Comparison of ENCODE assay signal across 8 cellular contexts in genomic region chr2:11745613-11746375, GRCh38. TPM values are rescaled to one million over a fixed set of nuclear protein-coding genes. Genes with fewer than 3 reads are reported as not detected.
DNase-seq lines count a peak whose midpoint lies in the region; ATAC-seq lines count a peak whose summit lies in the region.

No MANE protein-coding gene starts in this region.

- H3K27me3 Mint-ChIP-seq in activated CD4-positive, alpha-beta T cell treated with anti-CD3 and anti-CD28 coated beads, Interleukin-2, amount 10 ng/mL, durations not matched to agents 24 days and 14 days, result no peaks in the 10 kb centered on the region
- peaks cover 4 to 6% (median 6%) of the 10 kb centered on the region in 3 donors for H3K27me3 Mint-ChIP-seq in immature natural killer cell (ENCODE audit: low read depth in 3 of 3)

- peaks cover 62% of the 10 kb centered on the region for H3K4me1 Mint-ChIP-seq in activated CD4-positive, alpha-beta T cell treated with anti-CD3 and anti-CD28 coated beads, Interleukin-2, amount 10 ng/mL, durations not matched to agents 24 days and 14 days
- peaks cover 67 to 68% of the 10 kb centered on the region in 2 donors for H3K4me1 Mint-ChIP-seq in immature natural killer cell

- H3K27ac Mint-ChIP-seq in activated CD4-positive, alpha-beta T cell treated with anti-CD3 and anti-CD28 coated beads, Interleukin-2, amount 10 ng/mL, durations not matched to agents 24 days and 14 days, result peak overlapping the region; percentile 78
- H3K27ac Mint-ChIP-seq in activated naive CD4-positive, alpha-beta T cell treated with anti-CD3 and anti-CD28 coated beads, Interleukin-2, amount 50 U/mL, for 72 hours, result peak overlapping the region; percentile 85 to 97
- peak overlapping the region; percentile 66 to 85 (median 76) for H3K27ac Mint-ChIP-seq in immature natural killer cell

- peak; percentile 57 for DNase-seq in activated CD4-positive, alpha-beta T cell treated with anti-CD3 and anti-CD28 coated beads, Interleukin-2, amount 10 ng/mL, durations not matched to agents 24 days and 14 days
- DNase-seq in activated CD4-positive, alpha-beta T cell treated with anti-CD3 and anti-CD28 coated beads, Interleukin-2, amount 50 U/mL, for 1 hour, result no peak
- DNase-seq in activated naive CD4-positive, alpha-beta T cell treated with anti-CD3 and anti-CD28 coated beads, Interleukin-2, amount 50 U/mL, for 72 hours (ENCODE audit: low spot score in 2 of 2), result no peak
- DNase-seq in immature natural killer cell (no peak), substantia nigra (lab: John Stamatoyannopoulos, UW) (no peak), NCI-H187 (lab: John Stamatoyannopoulos, UW) (no peak), AG08395 (ENCODE audit: low spot score) (no peak), NCI-H1417 (lab: John Stamatoyannopoulos, UW) (no peak)

- peaks cover 5% of the 10 kb centered on the region for H3K36me3 Mint-ChIP-seq in activated CD4-positive, alpha-beta T cell treated with anti-CD3 and anti-CD28 coated beads, Interleukin-2, amount 10 ng/mL, durations not matched to agents 24 days and 14 days (ENCODE audit: low read depth)
- peaks cover 14 to 19% of the 10 kb centered on the region in 2 donors for H3K36me3 Mint-ChIP-seq in activated naive CD4-positive, alpha-beta T cell treated with anti-CD3 and anti-CD28 coated beads, Interleukin-2, amount 50 U/mL, for 72 hours
- H3K36me3 Mint-ChIP-seq in immature natural killer cell, result no peaks in the 10 kb centered on the region

- intact Hi-C loops in activated CD4-positive, alpha-beta T cell treated with anti-CD3 and anti-CD28 coated beads, Interleukin-2, amount 10 ng/mL, durations not matched to agents 24 days and 14 days (cut with micrococcal nuclease), result loop anchor here (2.0 kb wide), 2 partner anchors 57 to 85 kb away; no protein-coding TSS in a partner anchor

- peak; percentile 1 to 13 for ATAC-seq in activated naive CD4-positive, alpha-beta T cell treated with anti-CD3 and anti-CD28 coated beads, Interleukin-2, amount 50 U/mL, for 72 hours

- no peaks in the 10 kb centered on the region for H3K9me3 Mint-ChIP-seq in activated CD4-positive, alpha-beta T cell treated with anti-CD3 and anti-CD28 coated beads, Interleukin-2, amount 10 ng/mL, durations not matched to agents 24 days and 14 days
- H3K9me3 Mint-ChIP-seq in activated naive CD4-positive, alpha-beta T cell treated with anti-CD3 and anti-CD28 coated beads, Interleukin-2, amount 50 U/mL, for 72 hours, result no peaks in the 10 kb centered on the region
- H3K9me3 Mint-ChIP-seq in immature natural killer cell, result no peaks in the 10 kb centered on the region

- H3K4me3 Mint-ChIP-seq in activated CD4-positive, alpha-beta T cell treated with anti-CD3 and anti-CD28 coated beads, Interleukin-2, amount 10 ng/mL, durations not matched to agents 24 days and 14 days, result peak overlapping the region; percentile 75
- H3K4me3 Mint-ChIP-seq in immature natural killer cell, result peak overlapping the region; percentile 59 to 77 (median 74)

- peak overlapping the region; percentile 22 for H3K27ac ChIP-seq in substantia nigra (ENCODE audit: low read depth, low read length, poor library complexity, severe bottlenecking)

RNA-seq across cellular contexts. Expression of gene LPIN1, which starts 0.6 kb away (rescaled TPM):
- 46.3 and 52.3 TPM in 2 replicates for total RNA-seq in activated CD4-positive, alpha-beta T cell treated with anti-CD3 and anti-CD28 coated beads, Interleukin-2, amount 10 ng/mL, durations not matched to agents 24 days and 14 days
- 10 to 100 TPM; 68.6 to 92.9 TPM for total RNA-seq in activated naive CD4-positive, alpha-beta T cell treated with anti-CD3 and anti-CD28 coated beads, Interleukin-2, amount 50 U/mL, for 72 hours
- polyA plus RNA-seq in immature natural killer cell, result 10 to 100 TPM; 14.1 to 34.0 (median 16.3) TPM
